In the genomic region with DNA sequence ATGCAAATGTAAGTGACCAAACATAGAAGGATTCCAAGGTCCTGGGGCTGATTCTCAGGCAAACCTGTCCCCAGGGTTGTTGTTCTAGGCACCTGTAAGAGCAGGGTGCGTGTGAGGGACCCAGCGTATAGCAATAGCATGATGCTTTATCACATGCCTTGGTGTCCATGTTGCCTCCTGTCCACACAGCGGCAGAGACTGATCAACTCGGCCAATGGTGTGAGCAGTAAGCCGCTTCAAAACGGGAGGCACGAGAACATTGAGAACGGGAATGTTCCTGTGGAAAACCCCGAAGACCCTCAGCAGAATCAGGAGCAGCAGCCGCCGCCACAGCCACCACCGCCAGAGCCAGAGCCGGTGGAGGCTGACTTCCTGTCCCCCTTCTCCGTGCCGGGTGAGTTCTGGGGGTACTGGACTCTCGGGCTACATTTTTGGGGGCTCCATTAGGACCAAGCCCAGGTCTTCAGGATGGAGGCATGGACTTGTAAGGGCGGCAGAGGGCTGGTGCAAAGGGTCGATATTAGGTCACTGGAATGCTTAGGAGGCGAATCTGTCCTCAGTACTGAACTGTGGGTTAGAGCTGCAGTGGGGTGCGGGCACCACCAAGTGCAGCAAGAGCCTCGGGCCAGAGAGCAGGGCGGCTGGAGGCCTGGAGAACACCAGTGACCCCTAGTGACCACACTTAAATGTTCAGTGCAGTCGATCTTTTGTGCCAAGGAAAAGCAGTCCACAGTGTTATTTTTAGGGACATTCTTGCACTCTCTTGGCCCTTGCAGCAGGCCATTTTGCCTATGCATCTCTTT, we compare ENCODE assay signal across 9 cellular contexts. TPM values are rescaled to one million over a fixed set of nuclear protein-coding genes. Genes with fewer than 3 reads are reported as not detected.
A peak's percentile ranks its signal among the peaks of the same experiment; 100 is the strongest.
DNase-seq lines count a peak whose midpoint lies in the region; ATAC-seq, FAIRE-seq and TF ChIP-seq lines count a peak whose summit lies in the region.
"Had no signal": no experiment of that assay in that cellular context is flagged by ENCODE, and none has a peak within 500 bp of the region (broad histone marks: within the 10 kb centered on the region; RNA-seq: fewer than 3 reads in every experiment).

No MANE protein-coding gene starts in this region.

- H3K9me3 Mint-ChIP-seq in activated naive CD4-positive, alpha-beta T cell treated with anti-CD3 and anti-CD28 coated beads for 36 hours: no peaks in the 10 kb centered on the region

- H3K4me3 ChIP-seq in LNCaP clone FGC (ENCODE audit: low read depth, low read length) (no peak overlapping the region), trophoblast cell (ENCODE audit: low read depth, low read length) (no peak overlapping the region)

- H3K4ac ChIP-seq in trophoblast cell (ENCODE audit: low read depth, low read length): no peak overlapping the region

- H3K18ac ChIP-seq in trophoblast cell (ENCODE audit: low read length): no peak overlapping the region

- peak; percentile 87 for TF ChIP-seq CTCF in LNCaP clone FGC (IDR thresholded peaks at IDR 0.05; ENCODE audit: control insufficient read depth, extremely low read depth, insufficient read depth)

- peaks cover 0 to 5% of the 10 kb centered on the region in 2 experiments for H3K4me1 ChIP-seq in trophoblast cell (ENCODE audit: control insufficient read depth in 1 of 2, insufficient read depth in 2 of 2, low read length in 2 of 2)

- H3K14ac ChIP-seq in trophoblast cell (ENCODE audit: low read length): no peak overlapping the region

- no peaks in the 10 kb centered on the region for H3K27me3 Mint-ChIP-seq in activated naive CD4-positive, alpha-beta T cell treated with anti-CD3 and anti-CD28 coated beads for 36 hours (ENCODE audit: low read depth)

- H2BK5ac ChIP-seq in trophoblast cell (ENCODE audit: low read depth, low read length, poor library complexity): no peak overlapping the region

- H3K36me3 Mint-ChIP-seq in activated naive CD4-positive, alpha-beta T cell treated with anti-CD3 and anti-CD28 coated beads for 36 hours (ENCODE audit: low read depth): no peaks in the 10 kb centered on the region

- H3K36me3 ChIP-seq in trophoblast cell (ENCODE audit: control insufficient read depth in 1 of 2, insufficient read depth in 2 of 2, low read length in 2 of 2): no peaks in the 10 kb centered on the region

- CTCF ChIA-PET in activated naive CD4-positive, alpha-beta T cell treated with anti-CD3 and anti-CD28 coated beads for 36 hours (lab: Charles Lee): no interaction called here

- H3K27ac ChIP-seq in trophoblast cell (ENCODE audit: low read depth, low read length): no peak overlapping the region

- no peak overlapping the region for H3K23ac ChIP-seq in trophoblast cell (ENCODE audit: low read length)

- no peak overlapping the region for H2BK120ac ChIP-seq in trophoblast cell (ENCODE audit: insufficient read depth, low read length, poor library complexity)

- no peak overlapping the region for H3K4me3 Mint-ChIP-seq in activated naive CD4-positive, alpha-beta T cell treated with anti-CD3 and anti-CD28 coated beads for 36 hours

- H3K27me3 ChIP-seq in trophoblast cell (ENCODE audit: insufficient read depth, low read length): no peaks in the 10 kb centered on the region

- ATAC-seq in GM18505 (IDR thresholded peaks at IDR 0.05; ENCODE audit: unreplicated experiment) (no peak), GM21526 (IDR thresholded peaks at IDR 0.05; ENCODE audit: low FRiP score, unreplicated experiment) (no peak)

- FAIRE-seq in frontal cortex (lab: Jason Lieb, UNC): no peak
- FAIRE-seq: colon had no signal

- H3K79me1 ChIP-seq in trophoblast cell (ENCODE audit: low read length): no peaks in the 10 kb centered on the region

- no peak for TF ChIP-seq POLR2A in GM18505 (IDR thresholded peaks at IDR 0.05; ENCODE audit: borderline replicate concordance, extremely low read depth, insufficient read depth, insufficient read length)

- no peak overlapping the region for H4K91ac ChIP-seq in trophoblast cell (ENCODE audit: low read depth, low read length)

- peak overlapping the region; percentile 21 for H4K12ac ChIP-seq in trophoblast cell (ENCODE audit: low read depth, low read length)

- no CpG with 5 or more reads among the region's 23 CpGs for WGBS in trophoblast cell (ENCODE audit: extremely low coverage, insufficient coverage, insufficient read length)

- intact Hi-C loops in activated naive CD4-positive, alpha-beta T cell treated with anti-CD3 and anti-CD28 coated beads for 36 hours (cut with micrococcal nuclease): loop anchor here (10.0 kb wide), 1 partner anchor 228 kb away; no protein-coding TSS in a partner anchor

- H3K9me3 ChIP-seq in trophoblast cell (ENCODE audit: insufficient read depth, low read depth, low read length): no peaks in the 10 kb centered on the region

- H3K79me2 ChIP-seq in trophoblast cell (ENCODE audit: control insufficient read depth, insufficient read depth, low read length, poor library complexity): no peaks in the 10 kb centered on the region

- H3K9ac ChIP-seq in trophoblast cell (ENCODE audit: low read length): no peak overlapping the region

- H2AK5ac ChIP-seq in trophoblast cell (ENCODE audit: low read length): no peak overlapping the region

- no peak overlapping the region for H3K4me2 ChIP-seq in trophoblast cell (ENCODE audit: low read length)

- no peak overlapping the region for H2BK12ac ChIP-seq in trophoblast cell (ENCODE audit: low read length)

- no peak overlapping the region for H3K27ac Mint-ChIP-seq in activated naive CD4-positive, alpha-beta T cell treated with anti-CD3 and anti-CD28 coated beads for 36 hours

- no peak overlapping the region for H4K8ac ChIP-seq in trophoblast cell (ENCODE audit: low read depth, low read length)

- H2AFZ ChIP-seq in trophoblast cell (ENCODE audit: insufficient read depth, low read length, poor library complexity): no peak overlapping the region

- peaks cover 8% of the 10 kb centered on the region for H3K4me1 Mint-ChIP-seq in activated naive CD4-positive, alpha-beta T cell treated with anti-CD3 and anti-CD28 coated beads for 36 hours (ENCODE audit: low read depth)

- peak; percentile 20 for DNase-seq in activated naive CD4-positive, alpha-beta T cell treated with anti-CD3 and anti-CD28 coated beads for 36 hours
- no peak for DNase-seq in activated naive CD4-positive, alpha-beta T cell (lab: John Stamatoyannopoulos, UW)
- DNase-seq in LNCaP clone FGC (ENCODE audit: low read depth): peak; percentile 17
- peak; percentile 63 for DNase-seq in UCSD-AML1 (lab: John Stamatoyannopoulos, UW; ENCODE audit: unreplicated experiment)
- peak; percentile 16 to 46 for DNase-seq in frontal cortex (ENCODE audit: low spot score in 2 of 2)
- DNase-seq in trophoblast cell: peak; percentile 69 to 85

RNA-seq across cellular contexts. Expression of gene RIN3, which starts 57.2 kb away (rescaled TPM):
- total RNA-seq in activated naive CD4-positive, alpha-beta T cell treated with anti-CD3 and anti-CD28 coated beads for 36 hours: 10 to 100 TPM; 15.8 to 16.0 TPM
- total RNA-seq in frontal cortex: under 0.01 TPM
- polyA plus RNA-seq in trophoblast cell (2013): 34.8 and 36.0 TPM in 2 replicates

Comparison
In these comparisons a context has a peak if more than half of its experiments do, and no peak if none do; other contexts are left out.
1. DNase-seq: peak in activated naive CD4-positive, alpha-beta T cell treated with anti-CD3 and anti-CD28 coated beads for 36 hours (single experiment), LNCaP clone FGC (single experiment), UCSD-AML1 (single experiment), frontal cortex (2 of 2) and trophoblast cell (2 of 2); none in activated naive CD4-positive, alpha-beta T cell (0 of 4).
2. RNA of gene RIN3, which starts 57.2 kb away (total RNA-seq): 15.8 to 16.0 TPM in activated naive CD4-positive, alpha-beta T cell treated with anti-CD3 and anti-CD28 coated beads for 36 hours; under 0.01 TPM in frontal cortex (single experiment); every median in the first group is over 10 times any median in the second.